In the genomic region with DNA sequence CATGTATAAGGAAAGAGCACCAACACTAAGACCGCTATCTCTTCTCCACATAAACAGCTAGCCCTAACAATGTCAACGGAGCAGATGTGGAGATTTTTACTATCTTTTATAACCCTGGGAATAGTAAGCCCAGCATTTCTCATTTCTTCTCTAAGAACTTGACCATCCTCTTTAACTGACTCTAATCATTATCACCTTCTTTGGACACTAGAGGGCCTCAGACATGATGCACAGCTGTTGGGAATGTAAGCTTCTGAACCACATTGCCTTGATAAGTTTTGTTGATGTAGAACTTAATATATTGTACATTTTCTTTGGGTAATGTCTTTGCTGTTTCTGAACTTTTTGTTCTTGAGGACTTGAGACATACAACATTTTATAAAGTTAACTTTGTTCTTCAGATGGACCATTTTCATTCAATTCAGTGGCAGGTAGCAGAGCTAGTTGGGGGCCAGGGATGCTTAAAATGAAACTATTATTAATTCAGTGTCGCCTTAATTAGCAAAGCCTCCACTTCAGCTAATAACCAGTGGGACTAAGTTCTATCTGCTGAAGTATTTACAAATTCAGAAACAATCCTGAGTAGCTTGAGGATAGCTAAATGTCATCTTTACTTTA, we compare ENCODE assay signal across 1 cellular context.
TF ChIP-seq lines count a peak whose summit lies in the region.

No MANE protein-coding gene starts in this region.

TF ChIP-seq in WTC11, 78 proteins besides CTCF, POLR2A, EP300 and RAD21 (continued from another document):
- TF ChIP-seq, protein P1, sequence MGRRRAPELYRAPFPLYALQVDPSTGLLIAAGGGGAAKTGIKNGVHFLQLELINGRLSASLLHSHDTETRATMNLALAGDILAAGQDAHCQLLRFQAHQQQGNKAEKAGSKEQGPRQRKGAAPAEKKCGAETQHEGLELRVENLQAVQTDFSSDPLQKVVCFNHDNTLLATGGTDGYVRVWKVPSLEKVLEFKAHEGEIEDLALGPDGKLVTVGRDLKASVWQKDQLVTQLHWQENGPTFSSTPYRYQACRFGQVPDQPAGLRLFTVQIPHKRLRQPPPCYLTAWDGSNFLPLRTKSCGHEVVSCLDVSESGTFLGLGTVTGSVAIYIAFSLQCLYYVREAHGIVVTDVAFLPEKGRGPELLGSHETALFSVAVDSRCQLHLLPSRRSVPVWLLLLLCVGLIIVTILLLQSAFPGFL (CRISPR knock-in tag; IDR thresholded peaks at IDR 0.05; ENCODE audit: borderline replicate concordance): no peak
- TF ChIP-seq, protein P2, sequence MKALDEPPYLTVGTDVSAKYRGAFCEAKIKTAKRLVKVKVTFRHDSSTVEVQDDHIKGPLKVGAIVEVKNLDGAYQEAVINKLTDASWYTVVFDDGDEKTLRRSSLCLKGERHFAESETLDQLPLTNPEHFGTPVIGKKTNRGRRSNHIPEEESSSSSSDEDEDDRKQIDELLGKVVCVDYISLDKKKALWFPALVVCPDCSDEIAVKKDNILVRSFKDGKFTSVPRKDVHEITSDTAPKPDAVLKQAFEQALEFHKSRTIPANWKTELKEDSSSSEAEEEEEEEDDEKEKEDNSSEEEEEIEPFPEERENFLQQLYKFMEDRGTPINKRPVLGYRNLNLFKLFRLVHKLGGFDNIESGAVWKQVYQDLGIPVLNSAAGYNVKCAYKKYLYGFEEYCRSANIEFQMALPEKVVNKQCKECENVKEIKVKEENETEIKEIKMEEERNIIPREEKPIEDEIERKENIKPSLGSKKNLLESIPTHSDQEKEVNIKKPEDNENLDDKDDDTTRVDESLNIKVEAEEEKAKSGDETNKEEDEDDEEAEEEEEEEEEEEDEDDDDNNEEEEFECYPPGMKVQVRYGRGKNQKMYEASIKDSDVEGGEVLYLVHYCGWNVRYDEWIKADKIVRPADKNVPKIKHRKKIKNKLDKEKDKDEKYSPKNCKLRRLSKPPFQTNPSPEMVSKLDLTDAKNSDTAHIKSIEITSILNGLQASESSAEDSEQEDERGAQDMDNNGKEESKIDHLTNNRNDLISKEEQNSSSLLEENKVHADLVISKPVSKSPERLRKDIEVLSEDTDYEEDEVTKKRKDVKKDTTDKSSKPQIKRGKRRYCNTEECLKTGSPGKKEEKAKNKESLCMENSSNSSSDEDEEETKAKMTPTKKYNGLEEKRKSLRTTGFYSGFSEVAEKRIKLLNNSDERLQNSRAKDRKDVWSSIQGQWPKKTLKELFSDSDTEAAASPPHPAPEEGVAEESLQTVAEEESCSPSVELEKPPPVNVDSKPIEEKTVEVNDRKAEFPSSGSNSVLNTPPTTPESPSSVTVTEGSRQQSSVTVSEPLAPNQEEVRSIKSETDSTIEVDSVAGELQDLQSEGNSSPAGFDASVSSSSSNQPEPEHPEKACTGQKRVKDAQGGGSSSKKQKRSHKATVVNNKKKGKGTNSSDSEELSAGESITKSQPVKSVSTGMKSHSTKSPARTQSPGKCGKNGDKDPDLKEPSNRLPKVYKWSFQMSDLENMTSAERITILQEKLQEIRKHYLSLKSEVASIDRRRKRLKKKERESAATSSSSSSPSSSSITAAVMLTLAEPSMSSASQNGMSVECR (CRISPR knock-in tag; IDR thresholded peaks at IDR 0.05; ENCODE audit: borderline replicate concordance): no peak
- TF ChIP-seq, protein P3, sequence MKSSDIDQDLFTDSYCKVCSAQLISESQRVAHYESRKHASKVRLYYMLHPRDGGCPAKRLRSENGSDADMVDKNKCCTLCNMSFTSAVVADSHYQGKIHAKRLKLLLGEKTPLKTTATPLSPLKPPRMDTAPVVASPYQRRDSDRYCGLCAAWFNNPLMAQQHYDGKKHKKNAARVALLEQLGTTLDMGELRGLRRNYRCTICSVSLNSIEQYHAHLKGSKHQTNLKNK (CRISPR knock-in tag; IDR thresholded peaks at IDR 0.05): no peak
- TF ChIP-seq JAZF1 (CRISPR knock-in tag; IDR thresholded peaks at IDR 0.05) (no peak), SP1 (CRISPR knock-in tag; conservative IDR thresholded peaks at IDR 0.05) (no peak), ZNF138 (CRISPR knock-in tag; conservative IDR thresholded peaks at IDR 0.05) (no peak), ZNF317 (CRISPR knock-in tag; IDR thresholded peaks at IDR 0.05; ENCODE audit: borderline replicate concordance, low read depth) (no peak), NFE2L1 (CRISPR knock-in tag; IDR thresholded peaks at IDR 0.05) (no peak), NFYB (CRISPR knock-in tag; conservative IDR thresholded peaks at IDR 0.05; ENCODE audit: low read depth) (no peak), KAT7 (CRISPR knock-in tag; IDR thresholded peaks at IDR 0.05; ENCODE audit: borderline replicate concordance) (no peak), NR2C2 (CRISPR knock-in tag; IDR thresholded peaks at IDR 0.05) (no peak), ZNF121 (CRISPR knock-in tag; IDR thresholded peaks at IDR 0.05) (no peak)
- TF ChIP-seq, protein P4, sequence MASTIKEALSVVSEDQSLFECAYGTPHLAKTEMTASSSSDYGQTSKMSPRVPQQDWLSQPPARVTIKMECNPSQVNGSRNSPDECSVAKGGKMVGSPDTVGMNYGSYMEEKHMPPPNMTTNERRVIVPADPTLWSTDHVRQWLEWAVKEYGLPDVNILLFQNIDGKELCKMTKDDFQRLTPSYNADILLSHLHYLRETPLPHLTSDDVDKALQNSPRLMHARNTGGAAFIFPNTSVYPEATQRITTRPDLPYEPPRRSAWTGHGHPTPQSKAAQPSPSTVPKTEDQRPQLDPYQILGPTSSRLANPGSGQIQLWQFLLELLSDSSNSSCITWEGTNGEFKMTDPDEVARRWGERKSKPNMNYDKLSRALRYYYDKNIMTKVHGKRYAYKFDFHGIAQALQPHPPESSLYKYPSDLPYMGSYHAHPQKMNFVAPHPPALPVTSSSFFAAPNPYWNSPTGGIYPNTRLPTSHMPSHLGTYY (CRISPR knock-in tag; IDR thresholded peaks at IDR 0.05): no peak
- TF ChIP-seq, protein P5, sequence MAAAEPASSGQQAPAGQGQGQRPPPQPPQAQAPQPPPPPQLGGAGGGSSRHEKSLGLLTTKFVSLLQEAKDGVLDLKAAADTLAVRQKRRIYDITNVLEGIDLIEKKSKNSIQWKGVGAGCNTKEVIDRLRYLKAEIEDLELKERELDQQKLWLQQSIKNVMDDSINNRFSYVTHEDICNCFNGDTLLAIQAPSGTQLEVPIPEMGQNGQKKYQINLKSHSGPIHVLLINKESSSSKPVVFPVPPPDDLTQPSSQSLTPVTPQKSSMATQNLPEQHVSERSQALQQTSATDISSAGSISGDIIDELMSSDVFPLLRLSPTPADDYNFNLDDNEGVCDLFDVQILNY (CRISPR knock-in tag; IDR thresholded peaks at IDR 0.05): no peak
- TF ChIP-seq, protein P6, sequence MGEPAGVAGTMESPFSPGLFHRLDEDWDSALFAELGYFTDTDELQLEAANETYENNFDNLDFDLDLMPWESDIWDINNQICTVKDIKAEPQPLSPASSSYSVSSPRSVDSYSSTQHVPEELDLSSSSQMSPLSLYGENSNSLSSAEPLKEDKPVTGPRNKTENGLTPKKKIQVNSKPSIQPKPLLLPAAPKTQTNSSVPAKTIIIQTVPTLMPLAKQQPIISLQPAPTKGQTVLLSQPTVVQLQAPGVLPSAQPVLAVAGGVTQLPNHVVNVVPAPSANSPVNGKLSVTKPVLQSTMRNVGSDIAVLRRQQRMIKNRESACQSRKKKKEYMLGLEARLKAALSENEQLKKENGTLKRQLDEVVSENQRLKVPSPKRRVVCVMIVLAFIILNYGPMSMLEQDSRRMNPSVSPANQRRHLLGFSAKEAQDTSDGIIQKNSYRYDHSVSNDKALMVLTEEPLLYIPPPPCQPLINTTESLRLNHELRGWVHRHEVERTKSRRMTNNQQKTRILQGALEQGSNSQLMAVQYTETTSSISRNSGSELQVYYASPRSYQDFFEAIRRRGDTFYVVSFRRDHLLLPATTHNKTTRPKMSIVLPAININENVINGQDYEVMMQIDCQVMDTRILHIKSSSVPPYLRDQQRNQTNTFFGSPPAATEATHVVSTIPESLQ (CRISPR knock-in tag; IDR thresholded peaks at IDR 0.05): no peak
- TF ChIP-seq, protein P7, sequence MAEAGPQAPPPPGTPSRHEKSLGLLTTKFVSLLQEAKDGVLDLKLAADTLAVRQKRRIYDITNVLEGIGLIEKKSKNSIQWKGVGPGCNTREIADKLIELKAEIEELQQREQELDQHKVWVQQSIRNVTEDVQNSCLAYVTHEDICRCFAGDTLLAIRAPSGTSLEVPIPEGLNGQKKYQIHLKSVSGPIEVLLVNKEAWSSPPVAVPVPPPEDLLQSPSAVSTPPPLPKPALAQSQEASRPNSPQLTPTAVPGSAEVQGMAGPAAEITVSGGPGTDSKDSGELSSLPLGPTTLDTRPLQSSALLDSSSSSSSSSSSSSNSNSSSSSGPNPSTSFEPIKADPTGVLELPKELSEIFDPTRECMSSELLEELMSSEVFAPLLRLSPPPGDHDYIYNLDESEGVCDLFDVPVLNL (CRISPR knock-in tag; IDR thresholded peaks at IDR 0.05; ENCODE audit: borderline replicate concordance, low read depth): no peak
